15 cellular contexts compared by ENCODE assay signal in genomic region chr15:60682115-60682514, GRCh38.
DNase-seq lines count a peak whose midpoint lies in the region; ATAC-seq and TF ChIP-seq lines count a peak whose summit lies in the region.
"Had no signal": no experiment of that assay in that cellular context is flagged by ENCODE, and none has a peak within 500 bp of the region (broad histone marks: within the 10 kb centered on the region; RNA-seq: fewer than 3 reads in every experiment).

No MANE protein-coding gene starts in this region.

- H3K4me3 ChIP-seq in fibroblast of lung (replicated peaks in 1 of 4; ENCODE audit: control extremely low read depth in 1 of 4, insufficient read depth in 1 of 4, low read depth in 3 of 4, low read length in 4 of 4) = no peak overlapping the region
- no peak overlapping the region for H3K4me3 ChIP-seq in skeletal muscle cell (ENCODE audit: low read depth, low read length)
- H3K4me3 ChIP-seq: heart right ventricle, stomach had no signal

- peaks cover 2% of the 10 kb centered on the region for H3K4me1 ChIP-seq in fibroblast of lung (ENCODE audit: control insufficient read depth, extremely low read depth, insufficient read depth, low read length)

- no peaks in the 10 kb centered on the region for H3K79me2 ChIP-seq in fibroblast of lung (ENCODE audit: control insufficient read depth, insufficient read depth, low read length)

- ATAC-seq in HG02610 (IDR thresholded peaks at IDR 0.05; ENCODE audit: unreplicated experiment) (peak; percentile 75), GM21786 (IDR thresholded peaks at IDR 0.05; ENCODE audit: unreplicated experiment) (no peak)

- H3K9ac ChIP-seq in fibroblast of lung (ENCODE audit: insufficient read depth, low read length) = no peak overlapping the region

- H3K27me3 ChIP-seq in fibroblast of lung (ENCODE audit: control insufficient read depth, insufficient read depth, low read length) = no peaks in the 10 kb centered on the region
- H3K27me3 ChIP-seq: heart right ventricle, stomach had no signal

- H3K9me3 ChIP-seq in fibroblast of lung (ENCODE audit: control insufficient read depth, insufficient read depth, low read depth, low read length) = no peaks in the 10 kb centered on the region
- H3K9me3 ChIP-seq: heart right ventricle, stomach had no signal

- no peak overlapping the region for H3K27ac ChIP-seq in fibroblast of lung (ENCODE audit: insufficient read depth, low read length)
- H3K27ac ChIP-seq: heart right ventricle had no signal

- no peaks in the 10 kb centered on the region for H3K36me3 ChIP-seq in fibroblast of lung (ENCODE audit: control insufficient read depth, insufficient read depth, low read length)
- H3K36me3 ChIP-seq: heart right ventricle, stomach had no signal

- H4K20me1 ChIP-seq in fibroblast of lung (ENCODE audit: control insufficient read depth, extremely low read depth, insufficient read depth, low read length) = no peaks in the 10 kb centered on the region

- TF ChIP-seq CTCF in fibroblast of lung (conservative IDR thresholded peaks at IDR 0.05 in 1 of 2, IDR thresholded peaks at IDR 0.05 in 1 of 2; ENCODE audit: low read depth in 1 of 2, low read length in 2 of 2) = no peak

- DNase-seq in GM04503 (ENCODE audit: low read depth) = peak; percentile 43
- peak; percentile 32 to 65 for DNase-seq in fibroblast of lung (ENCODE audit: low read depth in 2 of 2)
- peak; percentile 29 for DNase-seq in skeletal muscle cell (ENCODE audit: low read depth)
- no peak for DNase-seq in stimulated activated naive CD4-positive, alpha-beta T cell (lab: John Stamatoyannopoulos, UW)
- DNase-seq in NCI-H128 (lab: John Stamatoyannopoulos, UW; ENCODE audit: unreplicated experiment) = no peak
- DNase-seq in SHP77 (lab: John Stamatoyannopoulos, UW) = no peak
- DNase-seq: activated CD8-positive, alpha-beta memory T cell treated with anti-CD3 and anti-CD28 coated beads, Interleukin-2, amount 50 U/mL, for 4 hours; CD4-positive, alpha-beta T cell; H7; NCI-H187; stimulated activated CD4-positive, alpha-beta T cell treated with anti-CD3 and anti-CD28 coated beads, Interleukin-2, amount 100 ng/mL, for 48 hours; stomach had no signal

- no peak overlapping the region for H3K4me2 ChIP-seq in fibroblast of lung (ENCODE audit: extremely low read depth, insufficient read depth, low read length)

- H2AFZ ChIP-seq in fibroblast of lung (ENCODE audit: low read length) = no peak overlapping the region

Comparison
In these comparisons a context has a peak if more than half of its experiments do, and no peak if none do; other contexts are left out.
1. DNase-seq: peak in GM04503 (single experiment), fibroblast of lung (2 of 2) and skeletal muscle cell (single experiment); none in stimulated activated naive CD4-positive, alpha-beta T cell (0 of 6), NCI-H128 (single experiment) and SHP77 (0 of 2).